Comparison of ENCODE assay signal across 1 cellular context in the genomic region with DNA sequence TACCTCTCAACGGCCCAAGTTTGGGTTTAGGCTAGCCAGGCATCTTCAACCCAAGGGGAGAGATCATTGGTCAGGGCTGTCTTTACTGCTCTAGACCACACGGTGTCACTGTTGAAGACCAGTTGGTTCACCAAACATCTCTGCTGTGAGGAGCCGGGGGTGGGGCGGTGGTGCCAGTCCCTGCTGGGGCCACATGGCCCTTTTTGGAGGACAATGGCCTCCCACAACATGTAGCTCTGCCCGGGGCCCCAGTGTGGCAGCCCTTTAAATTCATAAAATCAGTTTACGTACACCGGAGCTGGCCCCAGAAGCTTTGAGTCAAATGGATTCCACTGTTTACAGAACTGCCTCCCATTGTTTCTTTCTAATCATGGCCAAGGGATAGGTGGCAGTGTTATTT.
TF ChIP-seq lines count a peak whose summit lies in the region.

No MANE protein-coding gene starts in this region.

TF ChIP-seq in HepG2, 621 proteins besides CTCF, POLR2A, EP300 and RAD21 (continued from another document and continues in another):
- TF ChIP-seq, protein P1, sequence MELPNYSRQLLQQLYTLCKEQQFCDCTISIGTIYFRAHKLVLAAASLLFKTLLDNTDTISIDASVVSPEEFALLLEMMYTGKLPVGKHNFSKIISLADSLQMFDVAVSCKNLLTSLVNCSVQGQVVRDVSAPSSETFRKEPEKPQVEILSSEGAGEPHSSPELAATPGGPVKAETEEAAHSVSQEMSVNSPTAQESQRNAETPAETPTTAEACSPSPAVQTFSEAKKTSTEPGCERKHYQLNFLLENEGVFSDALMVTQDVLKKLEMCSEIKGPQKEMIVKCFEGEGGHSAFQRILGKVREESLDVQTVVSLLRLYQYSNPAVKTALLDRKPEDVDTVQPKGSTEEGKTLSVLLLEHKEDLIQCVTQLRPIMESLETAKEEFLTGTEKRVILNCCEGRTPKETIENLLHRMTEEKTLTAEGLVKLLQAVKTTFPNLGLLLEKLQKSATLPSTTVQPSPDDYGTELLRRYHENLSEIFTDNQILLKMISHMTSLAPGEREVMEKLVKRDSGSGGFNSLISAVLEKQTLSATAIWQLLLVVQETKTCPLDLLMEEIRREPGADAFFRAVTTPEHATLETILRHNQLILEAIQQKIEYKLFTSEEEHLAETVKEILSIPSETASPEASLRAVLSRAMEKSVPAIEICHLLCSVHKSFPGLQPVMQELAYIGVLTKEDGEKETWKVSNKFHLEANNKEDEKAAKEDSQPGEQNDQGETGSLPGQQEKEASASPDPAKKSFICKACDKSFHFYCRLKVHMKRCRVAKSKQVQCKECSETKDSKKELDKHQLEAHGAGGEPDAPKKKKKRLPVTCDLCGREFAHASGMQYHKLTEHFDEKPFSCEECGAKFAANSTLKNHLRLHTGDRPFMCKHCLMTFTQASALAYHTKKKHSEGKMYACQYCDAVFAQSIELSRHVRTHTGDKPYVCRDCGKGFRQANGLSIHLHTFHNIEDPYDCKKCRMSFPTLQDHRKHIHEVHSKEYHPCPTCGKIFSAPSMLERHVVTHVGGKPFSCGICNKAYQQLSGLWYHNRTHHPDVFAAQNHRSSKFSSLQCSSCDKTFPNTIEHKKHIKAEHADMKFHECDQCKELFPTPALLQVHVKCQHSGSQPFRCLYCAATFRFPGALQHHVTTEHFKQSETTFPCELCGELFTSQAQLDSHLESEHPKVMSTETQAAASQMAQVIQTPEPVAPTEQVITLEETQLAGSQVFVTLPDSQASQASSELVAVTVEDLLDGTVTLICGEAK (IDR thresholded peaks at IDR 0.05) = no peak
- TF ChIP-seq, protein P1 (CRISPR knock-in tag; IDR thresholded peaks at IDR 0.05) = no peak
- TF ChIP-seq RARG (CRISPR knock-in tag; IDR thresholded peaks at IDR 0.05; ENCODE audit: low read depth) = no peak
- TF ChIP-seq, protein P2, sequence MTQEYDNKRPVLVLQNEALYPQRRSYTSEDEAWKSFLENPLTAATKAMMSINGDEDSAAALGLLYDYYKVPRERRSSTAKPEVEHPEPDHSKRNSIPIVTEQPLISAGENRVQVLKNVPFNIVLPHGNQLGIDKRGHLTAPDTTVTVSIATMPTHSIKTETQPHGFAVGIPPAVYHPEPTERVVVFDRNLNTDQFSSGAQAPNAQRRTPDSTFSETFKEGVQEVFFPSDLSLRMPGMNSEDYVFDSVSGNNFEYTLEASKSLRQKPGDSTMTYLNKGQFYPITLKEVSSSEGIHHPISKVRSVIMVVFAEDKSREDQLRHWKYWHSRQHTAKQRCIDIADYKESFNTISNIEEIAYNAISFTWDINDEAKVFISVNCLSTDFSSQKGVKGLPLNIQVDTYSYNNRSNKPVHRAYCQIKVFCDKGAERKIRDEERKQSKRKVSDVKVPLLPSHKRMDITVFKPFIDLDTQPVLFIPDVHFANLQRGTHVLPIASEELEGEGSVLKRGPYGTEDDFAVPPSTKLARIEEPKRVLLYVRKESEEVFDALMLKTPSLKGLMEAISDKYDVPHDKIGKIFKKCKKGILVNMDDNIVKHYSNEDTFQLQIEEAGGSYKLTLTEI (CRISPR knock-in tag; conservative IDR thresholded peaks at IDR 0.05) = no peak
- TF ChIP-seq ZNF317 (CRISPR knock-in tag; IDR thresholded peaks at IDR 0.05) = no peak
- TF ChIP-seq, protein P3, sequence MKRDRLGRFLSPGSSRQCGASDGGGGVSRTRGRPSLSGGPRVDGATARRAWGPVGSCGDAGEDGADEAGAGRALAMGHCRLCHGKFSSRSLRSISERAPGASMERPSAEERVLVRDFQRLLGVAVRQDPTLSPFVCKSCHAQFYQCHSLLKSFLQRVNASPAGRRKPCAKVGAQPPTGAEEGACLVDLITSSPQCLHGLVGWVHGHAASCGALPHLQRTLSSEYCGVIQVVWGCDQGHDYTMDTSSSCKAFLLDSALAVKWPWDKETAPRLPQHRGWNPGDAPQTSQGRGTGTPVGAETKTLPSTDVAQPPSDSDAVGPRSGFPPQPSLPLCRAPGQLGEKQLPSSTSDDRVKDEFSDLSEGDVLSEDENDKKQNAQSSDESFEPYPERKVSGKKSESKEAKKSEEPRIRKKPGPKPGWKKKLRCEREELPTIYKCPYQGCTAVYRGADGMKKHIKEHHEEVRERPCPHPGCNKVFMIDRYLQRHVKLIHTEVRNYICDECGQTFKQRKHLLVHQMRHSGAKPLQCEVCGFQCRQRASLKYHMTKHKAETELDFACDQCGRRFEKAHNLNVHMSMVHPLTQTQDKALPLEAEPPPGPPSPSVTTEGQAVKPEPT (CRISPR knock-in tag; IDR thresholded peaks at IDR 0.05; ENCODE audit: low read depth) = no peak
- TF ChIP-seq TAF1 (CRISPR knock-in tag; IDR thresholded peaks at IDR 0.05) = no peak
- peak; percentile 54 for TF ChIP-seq MED1 (CRISPR knock-in tag; IDR thresholded peaks at IDR 0.05)
- TF ChIP-seq KLF15 (CRISPR knock-in tag; IDR thresholded peaks at IDR 0.05; ENCODE audit: borderline replicate concordance) = no peak
- TF ChIP-seq, protein P4, sequence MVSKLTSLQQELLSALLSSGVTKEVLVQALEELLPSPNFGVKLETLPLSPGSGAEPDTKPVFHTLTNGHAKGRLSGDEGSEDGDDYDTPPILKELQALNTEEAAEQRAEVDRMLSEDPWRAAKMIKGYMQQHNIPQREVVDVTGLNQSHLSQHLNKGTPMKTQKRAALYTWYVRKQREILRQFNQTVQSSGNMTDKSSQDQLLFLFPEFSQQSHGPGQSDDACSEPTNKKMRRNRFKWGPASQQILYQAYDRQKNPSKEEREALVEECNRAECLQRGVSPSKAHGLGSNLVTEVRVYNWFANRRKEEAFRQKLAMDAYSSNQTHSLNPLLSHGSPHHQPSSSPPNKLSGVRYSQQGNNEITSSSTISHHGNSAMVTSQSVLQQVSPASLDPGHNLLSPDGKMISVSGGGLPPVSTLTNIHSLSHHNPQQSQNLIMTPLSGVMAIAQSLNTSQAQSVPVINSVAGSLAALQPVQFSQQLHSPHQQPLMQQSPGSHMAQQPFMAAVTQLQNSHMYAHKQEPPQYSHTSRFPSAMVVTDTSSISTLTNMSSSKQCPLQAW (CRISPR knock-in tag; IDR thresholded peaks at IDR 0.05) = peak; percentile 69; the same call in 1 of the 2 replicates
- TF ChIP-seq ZNF713 (CRISPR knock-in tag; IDR thresholded peaks at IDR 0.05) = no peak
- TF ChIP-seq, protein P5, sequence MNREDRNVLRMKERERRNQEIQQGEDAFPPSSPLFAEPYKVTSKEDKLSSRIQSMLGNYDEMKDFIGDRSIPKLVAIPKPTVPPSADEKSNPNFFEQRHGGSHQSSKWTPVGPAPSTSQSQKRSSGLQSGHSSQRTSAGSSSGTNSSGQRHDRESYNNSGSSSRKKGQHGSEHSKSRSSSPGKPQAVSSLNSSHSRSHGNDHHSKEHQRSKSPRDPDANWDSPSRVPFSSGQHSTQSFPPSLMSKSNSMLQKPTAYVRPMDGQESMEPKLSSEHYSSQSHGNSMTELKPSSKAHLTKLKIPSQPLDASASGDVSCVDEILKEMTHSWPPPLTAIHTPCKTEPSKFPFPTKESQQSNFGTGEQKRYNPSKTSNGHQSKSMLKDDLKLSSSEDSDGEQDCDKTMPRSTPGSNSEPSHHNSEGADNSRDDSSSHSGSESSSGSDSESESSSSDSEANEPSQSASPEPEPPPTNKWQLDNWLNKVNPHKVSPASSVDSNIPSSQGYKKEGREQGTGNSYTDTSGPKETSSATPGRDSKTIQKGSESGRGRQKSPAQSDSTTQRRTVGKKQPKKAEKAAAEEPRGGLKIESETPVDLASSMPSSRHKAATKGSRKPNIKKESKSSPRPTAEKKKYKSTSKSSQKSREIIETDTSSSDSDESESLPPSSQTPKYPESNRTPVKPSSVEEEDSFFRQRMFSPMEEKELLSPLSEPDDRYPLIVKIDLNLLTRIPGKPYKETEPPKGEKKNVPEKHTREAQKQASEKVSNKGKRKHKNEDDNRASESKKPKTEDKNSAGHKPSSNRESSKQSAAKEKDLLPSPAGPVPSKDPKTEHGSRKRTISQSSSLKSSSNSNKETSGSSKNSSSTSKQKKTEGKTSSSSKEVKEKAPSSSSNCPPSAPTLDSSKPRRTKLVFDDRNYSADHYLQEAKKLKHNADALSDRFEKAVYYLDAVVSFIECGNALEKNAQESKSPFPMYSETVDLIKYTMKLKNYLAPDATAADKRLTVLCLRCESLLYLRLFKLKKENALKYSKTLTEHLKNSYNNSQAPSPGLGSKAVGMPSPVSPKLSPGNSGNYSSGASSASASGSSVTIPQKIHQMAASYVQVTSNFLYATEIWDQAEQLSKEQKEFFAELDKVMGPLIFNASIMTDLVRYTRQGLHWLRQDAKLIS (CRISPR knock-in tag; IDR thresholded peaks at IDR 0.05) = no peak
- TF ChIP-seq, protein P6, sequence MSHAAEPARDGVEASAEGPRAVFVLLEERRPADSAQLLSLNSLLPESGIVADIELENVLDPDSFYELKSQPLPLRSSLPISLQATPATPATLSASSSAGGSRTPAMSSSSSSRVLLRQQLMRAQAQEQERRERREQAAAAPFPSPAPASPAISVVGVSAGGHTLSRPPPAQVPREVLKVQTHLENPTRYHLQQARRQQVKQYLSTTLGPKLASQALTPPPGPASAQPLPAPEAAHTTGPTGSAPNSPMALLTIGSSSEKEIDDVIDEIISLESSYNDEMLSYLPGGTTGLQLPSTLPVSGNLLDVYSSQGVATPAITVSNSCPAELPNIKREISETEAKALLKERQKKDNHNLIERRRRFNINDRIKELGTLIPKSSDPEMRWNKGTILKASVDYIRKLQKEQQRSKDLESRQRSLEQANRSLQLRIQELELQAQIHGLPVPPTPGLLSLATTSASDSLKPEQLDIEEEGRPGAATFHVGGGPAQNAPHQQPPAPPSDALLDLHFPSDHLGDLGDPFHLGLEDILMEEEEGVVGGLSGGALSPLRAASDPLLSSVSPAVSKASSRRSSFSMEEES (CRISPR knock-in tag; IDR thresholded peaks at IDR 0.05) = no peak
- no peak for TF ChIP-seq U2AF2 (IDR thresholded peaks at IDR 0.05; ENCODE audit: low read depth, low read length)
- TF ChIP-seq, protein P7, sequence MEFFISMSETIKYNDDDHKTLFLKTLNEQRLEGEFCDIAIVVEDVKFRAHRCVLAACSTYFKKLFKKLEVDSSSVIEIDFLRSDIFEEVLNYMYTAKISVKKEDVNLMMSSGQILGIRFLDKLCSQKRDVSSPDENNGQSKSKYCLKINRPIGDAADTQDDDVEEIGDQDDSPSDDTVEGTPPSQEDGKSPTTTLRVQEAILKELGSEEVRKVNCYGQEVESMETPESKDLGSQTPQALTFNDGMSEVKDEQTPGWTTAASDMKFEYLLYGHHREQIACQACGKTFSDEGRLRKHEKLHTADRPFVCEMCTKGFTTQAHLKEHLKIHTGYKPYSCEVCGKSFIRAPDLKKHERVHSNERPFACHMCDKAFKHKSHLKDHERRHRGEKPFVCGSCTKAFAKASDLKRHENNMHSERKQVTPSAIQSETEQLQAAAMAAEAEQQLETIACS (CRISPR knock-in tag; IDR thresholded peaks at IDR 0.05) = no peak
- TF ChIP-seq TOPORS (CRISPR knock-in tag; IDR thresholded peaks at IDR 0.05) = no peak
- TF ChIP-seq XBP1 (CRISPR knock-in tag; IDR thresholded peaks at IDR 0.05) = no peak
- no peak for TF ChIP-seq DNMT1 (CRISPR knock-in tag; IDR thresholded peaks at IDR 0.05)
- TF ChIP-seq, protein P8, sequence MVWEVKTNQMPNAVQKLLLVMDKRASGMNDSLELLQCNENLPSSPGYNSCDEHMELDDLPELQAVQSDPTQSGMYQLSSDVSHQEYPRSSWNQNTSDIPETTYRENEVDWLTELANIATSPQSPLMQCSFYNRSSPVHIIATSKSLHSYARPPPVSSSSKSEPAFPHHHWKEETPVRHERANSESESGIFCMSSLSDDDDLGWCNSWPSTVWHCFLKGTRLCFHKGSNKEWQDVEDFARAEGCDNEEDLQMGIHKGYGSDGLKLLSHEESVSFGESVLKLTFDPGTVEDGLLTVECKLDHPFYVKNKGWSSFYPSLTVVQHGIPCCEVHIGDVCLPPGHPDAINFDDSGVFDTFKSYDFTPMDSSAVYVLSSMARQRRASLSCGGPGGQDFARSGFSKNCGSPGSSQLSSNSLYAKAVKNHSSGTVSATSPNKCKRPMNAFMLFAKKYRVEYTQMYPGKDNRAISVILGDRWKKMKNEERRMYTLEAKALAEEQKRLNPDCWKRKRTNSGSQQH (CRISPR knock-in tag; IDR thresholded peaks at IDR 0.05; ENCODE audit: low read depth) = no peak
- TF ChIP-seq ZNF577 (CRISPR knock-in tag; IDR thresholded peaks at IDR 0.05; ENCODE audit: borderline replicate concordance, low read depth) = no peak
- TF ChIP-seq ZNF367 (CRISPR knock-in tag; IDR thresholded peaks at IDR 0.05; ENCODE audit: borderline replicate concordance) = no peak
- TF ChIP-seq HMGA1 (CRISPR knock-in tag; conservative IDR thresholded peaks at IDR 0.05) = no peak
- TF ChIP-seq, protein P9, sequence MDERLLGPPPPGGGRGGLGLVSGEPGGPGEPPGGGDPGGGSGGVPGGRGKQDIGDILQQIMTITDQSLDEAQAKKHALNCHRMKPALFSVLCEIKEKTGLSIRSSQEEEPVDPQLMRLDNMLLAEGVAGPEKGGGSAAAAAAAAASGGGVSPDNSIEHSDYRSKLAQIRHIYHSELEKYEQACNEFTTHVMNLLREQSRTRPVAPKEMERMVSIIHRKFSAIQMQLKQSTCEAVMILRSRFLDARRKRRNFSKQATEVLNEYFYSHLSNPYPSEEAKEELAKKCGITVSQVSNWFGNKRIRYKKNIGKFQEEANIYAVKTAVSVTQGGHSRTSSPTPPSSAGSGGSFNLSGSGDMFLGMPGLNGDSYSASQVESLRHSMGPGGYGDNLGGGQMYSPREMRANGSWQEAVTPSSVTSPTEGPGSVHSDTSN (CRISPR knock-in tag; IDR thresholded peaks at IDR 0.05) = no peak
- TF ChIP-seq, protein P10, sequence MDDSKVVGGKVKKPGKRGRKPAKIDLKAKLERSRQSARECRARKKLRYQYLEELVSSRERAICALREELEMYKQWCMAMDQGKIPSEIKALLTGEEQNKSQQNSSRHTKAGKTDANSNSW (CRISPR knock-in tag; IDR thresholded peaks at IDR 0.05; ENCODE audit: borderline replicate concordance) = no peak
